In the genomic region with DNA sequence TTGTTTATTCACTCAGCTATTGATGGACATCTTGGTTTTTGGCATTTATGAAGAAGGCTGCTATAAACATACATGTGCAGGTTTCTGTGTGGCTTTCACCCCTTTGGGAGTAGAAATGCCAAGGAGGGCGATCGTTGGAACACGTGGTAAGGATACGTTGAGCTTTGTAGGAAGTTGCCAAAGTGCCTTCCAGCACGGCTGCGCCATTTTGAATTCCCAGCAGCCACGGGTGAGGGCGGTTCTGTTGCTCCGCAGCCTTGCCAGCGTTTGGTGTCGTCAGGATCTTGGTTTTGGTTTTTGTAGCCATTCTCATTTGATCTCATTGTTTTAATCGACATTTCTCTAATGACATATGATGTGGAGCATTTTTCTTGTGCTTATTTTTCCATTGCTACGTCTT, we compare ENCODE assay signal across 32 cellular contexts. TPM values are rescaled to one million over a fixed set of nuclear protein-coding genes. Genes with fewer than 3 reads are reported as not detected.
"Had no signal": no experiment of that assay in that cellular context is flagged by ENCODE, and none has a peak within 500 bp of the region (broad histone marks: within the 10 kb centered on the region; RNA-seq: fewer than 3 reads in every experiment).

No MANE protein-coding gene starts in this region.

- H3K36me3 ChIP-seq: adrenal gland, ascending aorta, cardiac muscle cell, gastroesophageal sphincter, heart left ventricle, right lobe of liver, thoracic aorta had no signal

- H3K9me3 ChIP-seq: adrenal gland, ascending aorta, gastroesophageal sphincter, right lobe of liver, thoracic aorta had no signal

- ATAC-seq: activated CD8-positive, alpha-beta memory T cell treated with anti-CD3 and anti-CD28 coated beads, Interleukin-2, amount 10 ng/mL, durations not matched to agents 7 days and 5 days; activated CD8-positive, alpha-beta T cell treated with anti-CD3 and anti-CD28 coated beads, Interleukin-2, amount 10 ng/mL, durations not matched to agents 7 days and 5 days; gastroesophageal sphincter; heart left ventricle; left lobe of liver; right lobe of liver; stimulated activated effector memory CD8-positive, alpha-beta T cell treated with anti-CD3 and anti-CD28 coated beads, Interleukin-12 subunit alpha, Interleukin-12 subunit beta, amount 100 ng/mL, for 72 hours; WTC11 had no signal

- H3K27me3 Mint-ChIP-seq: activated naive CD8-positive, alpha-beta T cell treated with anti-CD3 and anti-CD28 coated beads for 36 hours; stimulated activated naive CD8-positive, alpha-beta T cell treated with anti-CD3 and anti-CD28 coated beads, Interleukin-15, Interleukin-2, amounts not matched to agents 100 ng/mL and 50 ng/mL, for 24 hours had no signal

- H3K4me1 ChIP-seq: adrenal gland, ascending aorta, gastroesophageal sphincter, right lobe of liver had no signal

- H3K4me1 Mint-ChIP-seq: nephron, WTC11 had no signal

- H3K27ac Mint-ChIP-seq: activated CD8-positive, alpha-beta memory T cell treated with anti-CD3 and anti-CD28 coated beads, Interleukin-2, amount 10 ng/mL, durations not matched to agents 7 days and 5 days; activated CD8-positive, alpha-beta T cell treated with anti-CD3 and anti-CD28 coated beads, Interleukin-2, amount 10 ng/mL, durations not matched to agents 7 days and 5 days; activated naive CD8-positive, alpha-beta T cell treated with anti-CD3 and anti-CD28 coated beads for 36 hours; brain; nephron; progenitor cell of endocrine pancreas; stimulated activated effector memory CD8-positive, alpha-beta T cell treated with anti-CD3 and anti-CD28 coated beads, Interleukin-12 subunit alpha, Interleukin-12 subunit beta, amount 100 ng/mL, for 72 hours; stimulated activated naive CD8-positive, alpha-beta T cell treated with anti-CD3 and anti-CD28 coated beads, Interleukin-15, Interleukin-2, amounts not matched to agents 100 ng/mL and 50 ng/mL, for 24 hours; WTC11 had no signal

- H3K36me3 Mint-ChIP-seq: activated CD8-positive, alpha-beta memory T cell treated with anti-CD3 and anti-CD28 coated beads, Interleukin-2, amount 10 ng/mL, durations not matched to agents 7 days and 5 days; activated naive CD8-positive, alpha-beta T cell treated with anti-CD3 and anti-CD28 coated beads for 36 hours; brain; stimulated activated effector memory CD8-positive, alpha-beta T cell treated with anti-CD3 and anti-CD28 coated beads, Interleukin-12 subunit alpha, Interleukin-12 subunit beta, amount 100 ng/mL, for 72 hours; WTC11 had no signal

- H3K27ac ChIP-seq: adrenal gland, ascending aorta, cardiac muscle cell, coronary artery, dorsolateral prefrontal cortex, gastroesophageal sphincter, heart left ventricle, right lobe of liver, skin epidermis, thoracic aorta had no signal

- H3K27me3 ChIP-seq: ascending aorta, cardiac muscle cell, right lobe of liver had no signal

- H3K4me3 Mint-ChIP-seq: activated CD8-positive, alpha-beta memory T cell treated with anti-CD3 and anti-CD28 coated beads, Interleukin-2, amount 10 ng/mL, durations not matched to agents 7 days and 5 days; activated CD8-positive, alpha-beta T cell treated with anti-CD3 and anti-CD28 coated beads, Interleukin-2, amount 10 ng/mL, durations not matched to agents 7 days and 5 days; activated naive CD8-positive, alpha-beta T cell treated with anti-CD3 and anti-CD28 coated beads for 36 hours; brain; nephron; stimulated activated effector memory CD8-positive, alpha-beta T cell treated with anti-CD3 and anti-CD28 coated beads, Interleukin-12 subunit alpha, Interleukin-12 subunit beta, amount 100 ng/mL, for 72 hours; stimulated activated naive CD8-positive, alpha-beta T cell treated with anti-CD3 and anti-CD28 coated beads, Interleukin-15, Interleukin-2, amounts not matched to agents 100 ng/mL and 50 ng/mL, for 24 hours; WTC11 had no signal

- H3K4me3 ChIP-seq: adrenal gland, ascending aorta, cardiac muscle cell, coronary artery, dorsolateral prefrontal cortex, gastroesophageal sphincter, heart left ventricle, right lobe of liver, skin epidermis, thoracic aorta had no signal

- FAIRE-seq: urothelium cell line had no signal

- DNase-seq: activated CD4-positive, alpha-beta T cell treated with anti-CD3 and anti-CD28 coated beads for 1 hour; activated CD8-positive, alpha-beta memory T cell treated with anti-CD3 and anti-CD28 coated beads, Interleukin-2, amount 10 ng/mL, durations not matched to agents 7 days and 5 days; activated CD8-positive, alpha-beta T cell treated with anti-CD3 and anti-CD28 coated beads, Interleukin-2, amount 10 ng/mL, durations not matched to agents 7 days and 5 days; activated effector memory CD4-positive, alpha-beta T cell treated with anti-CD3 and anti-CD28 coated beads, Interleukin-2, amount 50 U/mL, for 16 hours; activated naive CD8-positive, alpha-beta T cell treated with anti-CD3 and anti-CD28 coated beads for 36 hours; adrenal gland; effector memory CD4-positive, alpha-beta T cell; heart left ventricle; hypothalamus; kidney glomerular epithelial cell; mammary epithelial cell; stimulated activated CD4-positive, alpha-beta T cell treated with anti-CD3 and anti-CD28 coated beads, Interleukin-4, amount 100 ng/mL, for 24 hours; T-helper 2 cell; trophoblast cell had no signal

- H3K9me3 Mint-ChIP-seq: activated naive CD8-positive, alpha-beta T cell treated with anti-CD3 and anti-CD28 coated beads for 36 hours; nephron; stimulated activated effector memory CD8-positive, alpha-beta T cell treated with anti-CD3 and anti-CD28 coated beads, Interleukin-12 subunit alpha, Interleukin-12 subunit beta, amount 100 ng/mL, for 72 hours; stimulated activated naive CD8-positive, alpha-beta T cell treated with anti-CD3 and anti-CD28 coated beads, Interleukin-15, Interleukin-2, amounts not matched to agents 100 ng/mL and 50 ng/mL, for 24 hours; WTC11 had no signal

RNA-seq across cellular contexts. Expression of a gene that starts 21.8 kb away (rescaled TPM):
- total RNA-seq: activated CD8-positive, alpha-beta memory T cell treated with anti-CD3 and anti-CD28 coated beads, Interleukin-2, amount 10 ng/mL, durations not matched to agents 7 days and 5 days; activated naive CD8-positive, alpha-beta T cell treated with anti-CD3 and anti-CD28 coated beads for 36 hours; ascending aorta; epithelial cell of proximal tubule; progenitor cell of endocrine pancreas; renal cortical epithelial cell; thoracic aorta had no signal
- polyA plus RNA-seq: cardiac muscle cell had no signal
